In the genomic region with DNA sequence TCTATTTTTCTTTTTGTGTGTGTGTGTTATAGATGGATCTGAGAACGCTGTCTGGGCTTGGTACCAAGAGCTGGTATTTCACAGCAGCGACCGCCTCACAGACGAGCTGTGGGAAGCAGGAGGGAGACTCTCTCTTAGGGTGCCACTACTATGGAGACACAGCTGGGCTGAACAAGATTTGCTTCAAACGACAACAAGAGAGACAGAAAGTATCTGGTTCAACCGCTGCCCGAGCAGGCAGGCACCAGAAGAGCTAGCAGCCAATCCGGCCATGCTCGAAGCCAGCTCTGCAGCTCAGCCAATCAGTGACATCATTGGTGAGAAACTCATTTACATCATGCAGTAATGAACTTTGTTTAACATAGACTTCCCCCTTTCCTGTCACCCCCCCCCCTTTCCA, we compare ENCODE assay signal across 11 cellular contexts.
DNase-seq lines count a peak whose midpoint lies in the region; ATAC-seq and TF ChIP-seq lines count a peak whose summit lies in the region.
"Had no signal": no experiment of that assay in that cellular context is flagged by ENCODE, and none has a peak within 500 bp of the region (broad histone marks: within the 10 kb centered on the region; RNA-seq: fewer than 3 reads in every experiment).

No MANE protein-coding gene starts in this region.

- H2BK120ac ChIP-seq in H9 (ENCODE audit: low read depth, low read length, poor library complexity, severe bottlenecking): no peak overlapping the region

- no peak for TF ChIP-seq CTCF in sigmoid colon (IDR thresholded peaks at IDR 0.05)
- TF ChIP-seq CTCF in H9 (conservative IDR thresholded peaks at IDR 0.05): no peak

- no peak overlapping the region for H2BK15ac ChIP-seq in H9 (ENCODE audit: low read depth, low read length)

- H3K14ac ChIP-seq in H9 (ENCODE audit: insufficient read depth, low read length): no peak overlapping the region

- no peaks in the 10 kb centered on the region for H3K9me3 Mint-ChIP-seq in H9

- H3K79me2 ChIP-seq in H9 (ENCODE audit: insufficient read depth, low read length): no peaks in the 10 kb centered on the region; the same call in 1 of the 2 replicates

- no peak overlapping the region for H3K18ac ChIP-seq in H9 (ENCODE audit: insufficient read length, low read depth, low read length)

- H3K4me1 ChIP-seq in sigmoid colon: peaks cover 0 to 18% (median 9%) of the 10 kb centered on the region in 4 donors
- H3K4me1 ChIP-seq in H9 (ENCODE audit: insufficient read depth, low read length): no peaks in the 10 kb centered on the region; the same call in 1 of the 2 replicates

- no peaks in the 10 kb centered on the region for H3K36me3 ChIP-seq in sigmoid colon

- H3K4me2 ChIP-seq in H9 (ENCODE audit: insufficient read depth, insufficient read length, low read length): no peak overlapping the region

- ATAC-seq in HG02588 (IDR thresholded peaks at IDR 0.05; ENCODE audit: unreplicated experiment): no peak

- no peak overlapping the region for H3T11ph ChIP-seq in H9 (ENCODE audit: low read length)

- H3K27ac Mint-ChIP-seq in H9: no peak overlapping the region; a peak in 1 of 7 replicates

- TF ChIP-seq POLR2A in sigmoid colon (IDR thresholded peaks at IDR 0.05): no peak

- H3K9me3 ChIP-seq in sigmoid colon (no peaks in the 10 kb centered on the region), H9 (ENCODE audit: control insufficient read depth, low read depth, low read length) (no peaks in the 10 kb centered on the region)

- no peaks in the 10 kb centered on the region for H3K27me3 Mint-ChIP-seq in H9 (ENCODE audit: low read depth)

- 77% methylated on average over 9 of the region's 9 CpGs for WGBS in sigmoid colon, 2 donors
- no CpG with 5 or more reads among the region's 9 CpGs for WGBS in H9 (ENCODE audit: extremely low coverage, insufficient read length, low lambda C conversion rate)

- intact Hi-C loops in head of caudate nucleus (cut with DNase I): loop anchor here (5.0 to 10.0 kb wide), 2 partner anchors 346 to 464 kb away; no protein-coding TSS in a partner anchor
- intact Hi-C loops in sigmoid colon (cut with DNase I): no loop called here

- peak overlapping the region; percentile 18 to 41 (median 36) for H3K4me3 ChIP-seq in sigmoid colon

- H2BK5ac ChIP-seq in H9 (ENCODE audit: insufficient read length, low read length): no peak overlapping the region

- no peak overlapping the region for H4K91ac ChIP-seq in H9 (ENCODE audit: insufficient read length, low read depth, low read length)

- no peak overlapping the region for H3K9ac ChIP-seq in H9 (ENCODE audit: extremely low read depth, insufficient read length, low read length)

- no peaks in the 10 kb centered on the region for H3K23me2 ChIP-seq in H9 (ENCODE audit: insufficient read length, low read depth, low read length, poor library complexity, severe bottlenecking)

- no peak overlapping the region for H2BK12ac ChIP-seq in H9 (ENCODE audit: insufficient read length, low read depth, low read length)

- no peak overlapping the region for H2AK5ac ChIP-seq in H9 (ENCODE audit: insufficient read length, low read length)

- H3K56ac ChIP-seq in H9 (ENCODE audit: insufficient read length, low read depth, low read length): no peak overlapping the region

- no peak for TF ChIP-seq EP300 in sigmoid colon (IDR thresholded peaks at IDR 0.05)

- no peak overlapping the region for H3K4me3 Mint-ChIP-seq in H9

- H4K8ac ChIP-seq in H9 (replicated peaks; ENCODE audit: insufficient read length, low read depth, low read length): no peak overlapping the region

- DNase-seq in DMS 273 treated with DMSO at 0.1 percent for 48 hours (lab: John Stamatoyannopoulos, UW): peak; percentile 12
- peak; percentile 69 to 97 (median 88) for DNase-seq in head of caudate nucleus
- peak; percentile 63 for DNase-seq in sigmoid colon
- no peak for DNase-seq in mucosa of gallbladder (ENCODE audit: low spot score)
- DNase-seq in H9: no peak
- DNase-seq in NCI-H748 (lab: John Stamatoyannopoulos, UW; ENCODE audit: unreplicated experiment): no peak
- DNase-seq: amniotic stem cell, islet precursor cell, NCI-H2107 had no signal

- H3K23ac ChIP-seq in H9 (ENCODE audit: insufficient read length, low read depth, low read length): no peak overlapping the region

- no peak overlapping the region for H3K4ac ChIP-seq in H9 (ENCODE audit: low read depth, low read length)

- peak overlapping the region in 1 of 4 donors; percentile 25 for H3K27ac ChIP-seq in sigmoid colon
- no peak overlapping the region for H3K27ac ChIP-seq in H9 (ENCODE audit: insufficient read length, low read depth, low read length)

- H3K4me1 Mint-ChIP-seq in H9: peaks cover 2 to 8% of the 10 kb centered on the region in 2 experiments; a peak in 3 of 4 replicates

- H2AFZ ChIP-seq in H9 (ENCODE audit: low read length): no peak overlapping the region

- no peaks in the 10 kb centered on the region for H4K20me1 ChIP-seq in H9 (ENCODE audit: control insufficient read depth, insufficient read depth, insufficient read length)

- H3K79me1 ChIP-seq in H9 (ENCODE audit: insufficient read depth, low read depth, low read length, poor library complexity, severe bottlenecking): no peaks in the 10 kb centered on the region

- H2BK20ac ChIP-seq in H9 (ENCODE audit: low read depth, low read length, poor library complexity, severe bottlenecking): no peak overlapping the region

- H3K27me3 ChIP-seq in sigmoid colon (no peaks in the 10 kb centered on the region), H9 (ENCODE audit: insufficient read depth, low read length) (no peaks in the 10 kb centered on the region)

- no peak overlapping the region for H4K5ac ChIP-seq in H9 (ENCODE audit: insufficient read length, low read depth, low read length)

- no peaks in the 10 kb centered on the region for H3K36me3 Mint-ChIP-seq in H9 (ENCODE audit: insufficient read depth in 1 of 3, low read depth in 3 of 3)

TF ChIP-seq in PFSK-1, 5 proteins besides CTCF, POLR2A, EP300 and RAD21:
- TF ChIP-seq POLR2AphosphoS5 (IDR thresholded peaks at IDR 0.05; ENCODE audit: low read depth, low read length): peak; percentile 85
- TF ChIP-seq SIN3A (IDR thresholded peaks at IDR 0.05; ENCODE audit: borderline replicate concordance, insufficient read depth, low read length): no peak; the same call in 1 of the 2 replicates
- TF ChIP-seq, protein P1, sequence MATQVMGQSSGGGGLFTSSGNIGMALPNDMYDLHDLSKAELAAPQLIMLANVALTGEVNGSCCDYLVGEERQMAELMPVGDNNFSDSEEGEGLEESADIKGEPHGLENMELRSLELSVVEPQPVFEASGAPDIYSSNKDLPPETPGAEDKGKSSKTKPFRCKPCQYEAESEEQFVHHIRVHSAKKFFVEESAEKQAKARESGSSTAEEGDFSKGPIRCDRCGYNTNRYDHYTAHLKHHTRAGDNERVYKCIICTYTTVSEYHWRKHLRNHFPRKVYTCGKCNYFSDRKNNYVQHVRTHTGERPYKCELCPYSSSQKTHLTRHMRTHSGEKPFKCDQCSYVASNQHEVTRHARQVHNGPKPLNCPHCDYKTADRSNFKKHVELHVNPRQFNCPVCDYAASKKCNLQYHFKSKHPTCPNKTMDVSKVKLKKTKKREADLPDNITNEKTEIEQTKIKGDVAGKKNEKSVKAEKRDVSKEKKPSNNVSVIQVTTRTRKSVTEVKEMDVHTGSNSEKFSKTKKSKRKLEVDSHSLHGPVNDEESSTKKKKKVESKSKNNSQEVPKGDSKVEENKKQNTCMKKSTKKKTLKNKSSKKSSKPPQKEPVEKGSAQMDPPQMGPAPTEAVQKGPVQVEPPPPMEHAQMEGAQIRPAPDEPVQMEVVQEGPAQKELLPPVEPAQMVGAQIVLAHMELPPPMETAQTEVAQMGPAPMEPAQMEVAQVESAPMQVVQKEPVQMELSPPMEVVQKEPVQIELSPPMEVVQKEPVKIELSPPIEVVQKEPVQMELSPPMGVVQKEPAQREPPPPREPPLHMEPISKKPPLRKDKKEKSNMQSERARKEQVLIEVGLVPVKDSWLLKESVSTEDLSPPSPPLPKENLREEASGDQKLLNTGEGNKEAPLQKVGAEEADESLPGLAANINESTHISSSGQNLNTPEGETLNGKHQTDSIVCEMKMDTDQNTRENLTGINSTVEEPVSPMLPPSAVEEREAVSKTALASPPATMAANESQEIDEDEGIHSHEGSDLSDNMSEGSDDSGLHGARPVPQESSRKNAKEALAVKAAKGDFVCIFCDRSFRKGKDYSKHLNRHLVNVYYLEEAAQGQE (IDR thresholded peaks at IDR 0.05; ENCODE audit: insufficient read depth in 1 of 2, low read depth in 2 of 2, low read length in 2 of 2): no peak
TF ChIP-seq in PFSK-1: peak in this region for 1.

Comparison
In these comparisons a context has a peak if more than half of its experiments do, and no peak if none do; other contexts are left out.
1. DNase-seq: peak in DMS 273 treated with DMSO at 0.1 percent for 48 hours (single experiment), head of caudate nucleus (42 of 42) and sigmoid colon (single experiment); none in mucosa of gallbladder (single experiment), H9 (single experiment) and NCI-H748 (single experiment).